8 cellular contexts compared by ENCODE assay signal in the genomic region with DNA sequence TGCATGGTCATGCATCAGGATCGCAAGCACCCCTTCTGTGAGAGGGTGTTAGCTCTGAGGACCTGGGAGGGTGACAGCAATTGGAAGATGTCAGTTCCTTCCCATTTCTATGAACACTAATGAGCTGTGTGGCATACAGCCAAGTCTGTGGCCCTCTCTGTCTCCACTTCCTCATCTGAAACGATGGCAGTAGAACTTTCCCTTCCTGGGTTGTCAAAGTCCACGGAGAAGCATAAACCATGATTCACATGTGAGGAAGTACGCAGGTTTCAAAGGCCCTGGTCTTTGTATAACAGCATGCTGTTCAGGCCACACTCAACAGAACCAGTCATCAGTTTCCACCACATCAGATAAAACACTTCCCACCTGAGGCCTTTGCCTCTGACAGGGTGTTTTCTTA.
DNase-seq lines count a peak whose midpoint lies in the region; ATAC-seq and TF ChIP-seq lines count a peak whose summit lies in the region.

No MANE protein-coding gene starts in this region.

- ATAC-seq in GM19395 (IDR thresholded peaks at IDR 0.05; ENCODE audit: unreplicated experiment), result peak; percentile 66

- H3K4me1 ChIP-seq in BLaER1 treated with 17β-estradiol and CSF1 and Interleukin-3, amounts not matched to agents 10 nM and 100 nM, result peaks cover 20 to 28% (median 22%) of the 10 kb centered on the region in 10 experiments
- H3K4me1 ChIP-seq in right atrium auricular region, result no peaks in the 10 kb centered on the region

- no peak for TF ChIP-seq CTCF in right atrium auricular region (IDR thresholded peaks at IDR 0.05)

- peak overlapping the region; percentile 45 to 73 (median 61) for H3K4me2 ChIP-seq in BLaER1 treated with 17β-estradiol and CSF1 and Interleukin-3, amounts not matched to agents 10 nM and 100 nM

- DNase-seq in NAMALWA (ENCODE audit: low spot score) (peak; percentile 39), right atrium auricular region (ENCODE audit: low spot score) (peak; percentile 70), retina (no peak), NCI-H187 (lab: John Stamatoyannopoulos, UW) (no peak), NCI-H146 treated with DMSO at 0.1 percent for 48 hours (lab: John Stamatoyannopoulos, UW; ENCODE audit: unreplicated experiment) (no peak), SK-N-DZ (ENCODE audit: low spot score) (no peak)

- H3K9ac ChIP-seq in BLaER1 treated with 17β-estradiol and CSF1 and Interleukin-3, amounts not matched to agents 10 nM and 100 nM, result no peak overlapping the region

- H3K27me3 ChIP-seq in BLaER1 treated with 17β-estradiol and CSF1 and Interleukin-3, amounts not matched to agents 10 nM and 100 nM, result peaks cover 0 to 38% (median 0%) of the 10 kb centered on the region in 11 experiments; a peak in 4 of 22 replicates
- H3K27me3 ChIP-seq in right atrium auricular region, result no peaks in the 10 kb centered on the region

- no peaks in the 10 kb centered on the region for H3K36me3 ChIP-seq in BLaER1 treated with 17β-estradiol and CSF1 and Interleukin-3, amounts not matched to agents 10 nM and 100 nM
- H3K36me3 ChIP-seq in right atrium auricular region, result no peaks in the 10 kb centered on the region

- peaks cover 0 to 5% (median 0%) of the 10 kb centered on the region in 11 experiments; a peak in 3 of 22 replicates for H4K20me1 ChIP-seq in BLaER1 treated with 17β-estradiol and CSF1 and Interleukin-3, amounts not matched to agents 10 nM and 100 nM

- H3K27ac ChIP-seq in BLaER1 treated with 17β-estradiol and CSF1 and Interleukin-3, amounts not matched to agents 10 nM and 100 nM, result peak overlapping the region in 6 of 11 experiments; percentile 14 to 42 (median 36); a peak in 7 of 22 replicates
- no peak overlapping the region for H3K27ac ChIP-seq in right atrium auricular region

- H3K4me3 ChIP-seq in BLaER1 treated with 17β-estradiol and CSF1 and Interleukin-3, amounts not matched to agents 10 nM and 100 nM, result no peak overlapping the region
- no peak overlapping the region for H3K4me3 ChIP-seq in right atrium auricular region

- peaks cover 8 to 16% (median 12%) of the 10 kb centered on the region in 11 experiments; a peak in 21 of 22 replicates for H3K9me3 ChIP-seq in BLaER1 treated with 17β-estradiol and CSF1 and Interleukin-3, amounts not matched to agents 10 nM and 100 nM (replicated peaks in 1 of 11)
- H3K9me3 ChIP-seq in right atrium auricular region, result peaks cover 0 to 9% of the 10 kb centered on the region in 2 donors

Comparison
In these comparisons a context has a peak if more than half of its experiments do, and no peak if none do; other contexts are left out.
1. H3K27ac ChIP-seq: peak in BLaER1 treated with 17β-estradiol and CSF1 and Interleukin-3, amounts not matched to agents 10 nM and 100 nM (6 of 11); none in right atrium auricular region (0 of 2).
2. DNase-seq: peak in NAMALWA (single experiment) and right atrium auricular region (single experiment); none in retina (single experiment), NCI-H187 (0 of 2), NCI-H146 treated with DMSO at 0.1 percent for 48 hours (single experiment) and SK-N-DZ (single experiment).